ENCODE assay signal across 17 cellular contexts in the genomic region with DNA sequence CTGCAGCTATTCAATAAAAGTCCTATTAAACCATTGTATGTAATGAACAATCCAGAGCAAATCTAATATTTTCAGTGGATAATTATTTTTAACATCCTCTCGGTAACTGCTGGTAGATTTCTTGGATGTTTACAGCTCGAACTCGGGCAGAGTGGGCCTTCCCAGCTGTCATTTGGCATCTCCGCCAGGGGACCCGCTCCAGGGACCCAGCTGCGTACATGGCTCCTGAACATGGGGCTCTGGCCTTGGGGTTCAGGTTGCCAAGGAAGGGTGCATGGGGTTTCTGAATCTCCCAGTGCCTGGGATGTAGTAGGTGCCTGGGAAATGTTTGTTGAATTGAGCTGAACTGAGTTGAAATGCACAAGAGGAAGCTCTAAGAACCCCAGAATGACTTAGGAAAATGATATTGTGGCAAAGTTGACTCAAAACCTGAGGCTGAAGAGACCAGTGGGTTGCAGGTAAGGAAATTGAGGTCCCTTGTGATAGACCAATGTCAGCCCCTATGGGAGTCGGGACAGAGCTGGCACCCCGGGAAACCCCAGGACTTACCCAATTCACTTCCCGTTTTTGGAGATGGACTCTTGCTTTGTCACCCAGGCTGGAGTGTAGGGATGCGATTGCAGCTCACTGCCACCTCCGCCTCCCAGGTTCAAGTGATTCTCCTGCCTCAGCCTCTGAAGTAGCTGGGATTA.
DNase-seq lines count a peak whose midpoint lies in the region; ATAC-seq and TF ChIP-seq lines count a peak whose summit lies in the region.
"Had no signal": no experiment of that assay in that cellular context is flagged by ENCODE, and none has a peak within 500 bp of the region (broad histone marks: within the 10 kb centered on the region; RNA-seq: fewer than 3 reads in every experiment).

No MANE protein-coding gene starts in this region.

- peak overlapping the region; percentile 77 for H3K27ac ChIP-seq in DND-41 (ENCODE audit: low read length)
- H3K27ac ChIP-seq in KOPT-K1 (ENCODE audit: low read depth, low read length, poor library complexity, severe bottlenecking), result peak overlapping the region; percentile 35
- H3K27ac ChIP-seq in fibroblast of lung (ENCODE audit: insufficient read depth, low read length), result no peak overlapping the region
- H3K27ac ChIP-seq: foreskin keratinocyte, pancreas, VCaP had no signal

- no peak for DNase-seq in DND-41
- DNase-seq in fibroblast of lung (ENCODE audit: low read depth in 2 of 2), result no peak
- peak; percentile 51 for DNase-seq in sciatic nerve (ENCODE audit: low spot score)
- DNase-seq in HUDEP-2 (lab: John Stamatoyannopoulos, UW; ENCODE audit: unreplicated experiment in 76 of 76), result no peak
- DNase-seq in NCI-H1092 treated with DMSO at 0.1 percent for 48 hours (lab: John Stamatoyannopoulos, UW), result no peak
- no peak for DNase-seq in T1000 (lab: John Stamatoyannopoulos, UW)
- DNase-seq: activated naive CD8-positive, alpha-beta T cell treated with anti-CD3 and anti-CD28 coated beads, Interleukin-2, amount 50 U/mL, for 24 hours; activated T-cell treated with anti-CD3 and anti-CD28 coated beads for 4 hours; CD4-positive, CD25-positive, alpha-beta regulatory T cell; foreskin keratinocyte; stimulated activated CD4-positive, alpha-beta T cell treated with anti-CD3 and anti-CD28 coated beads, Interleukin-4, amount 100 ng/mL, for 1 hour; stimulated activated naive CD4-positive, alpha-beta T cell treated with Interleukin-2 at 50 U/mL for 16 hours had no signal

- H3K36me3 ChIP-seq in DND-41 (ENCODE audit: insufficient read depth, low read length) (peaks cover 23% of the 10 kb centered on the region; the same call in 1 of the 2 replicates), KOPT-K1 (ENCODE audit: insufficient read depth, low read length) (no peaks in the 10 kb centered on the region), fibroblast of lung (ENCODE audit: control insufficient read depth, insufficient read depth, low read length) (no peaks in the 10 kb centered on the region)
- H3K36me3 ChIP-seq: pancreas had no signal

- H3K4me1 ChIP-seq in DND-41 (ENCODE audit: insufficient read depth, low read length) (peaks cover 30% of the 10 kb centered on the region), fibroblast of lung (ENCODE audit: control insufficient read depth, extremely low read depth, insufficient read depth, low read length) (peaks cover 16% of the 10 kb centered on the region)
- H3K4me1 ChIP-seq: pancreas had no signal

- H3K9ac ChIP-seq in DND-41 (ENCODE audit: low read depth, low read length), result peak overlapping the region; percentile 44
- no peak overlapping the region for H3K9ac ChIP-seq in fibroblast of lung (ENCODE audit: insufficient read depth, low read length)

- H3K4me2 ChIP-seq in DND-41 (ENCODE audit: insufficient read depth, low read length), result peak overlapping the region; percentile 63
- peak overlapping the region; percentile 77 for H3K4me2 ChIP-seq in fibroblast of lung (ENCODE audit: extremely low read depth, insufficient read depth, low read length)

- H3K9me3 ChIP-seq in DND-41 (ENCODE audit: insufficient read depth, low read length, severe bottlenecking) (no peaks in the 10 kb centered on the region), KOPT-K1 (ENCODE audit: insufficient read depth, low read length, poor library complexity, severe bottlenecking) (no peaks in the 10 kb centered on the region), fibroblast of lung (ENCODE audit: control insufficient read depth, insufficient read depth, low read depth, low read length) (no peaks in the 10 kb centered on the region)
- H3K9me3 ChIP-seq: left lung, pancreas had no signal

- H3K27me3 ChIP-seq in DND-41 (ENCODE audit: insufficient read depth, low read length, poor library complexity) (no peaks in the 10 kb centered on the region), fibroblast of lung (ENCODE audit: control insufficient read depth, insufficient read depth, low read length) (no peaks in the 10 kb centered on the region)
- H3K27me3 ChIP-seq: foreskin keratinocyte, left lung, pancreas had no signal

- H3K4me3 ChIP-seq in DND-41 (ENCODE audit: low read depth in 1 of 2, low read length in 2 of 2), result peak overlapping the region in 1 of 2 experiments; percentile 48; a peak in 2 of 4 replicates
- peak overlapping the region in 1 of 4 experiments; percentile 7 for H3K4me3 ChIP-seq in fibroblast of lung (replicated peaks in 1 of 4; ENCODE audit: control extremely low read depth in 1 of 4, insufficient read depth in 1 of 4, low read depth in 3 of 4, low read length in 4 of 4)
- H3K4me3 ChIP-seq: left lung had no signal

- H4K20me1 ChIP-seq in DND-41 (ENCODE audit: insufficient read depth, low read length), result peaks cover 15% of the 10 kb centered on the region; the same call in 1 of the 2 replicates
- H4K20me1 ChIP-seq in fibroblast of lung (ENCODE audit: control insufficient read depth, extremely low read depth, insufficient read depth, low read length), result peaks cover 2% of the 10 kb centered on the region

- no peak overlapping the region; the same call in 1 of the 2 replicates for H2AFZ ChIP-seq in DND-41 (ENCODE audit: low read depth, low read length)
- H2AFZ ChIP-seq in fibroblast of lung (ENCODE audit: low read length), result no peak overlapping the region

- TF ChIP-seq CTCF in DND-41 (IDR thresholded peaks at IDR 0.05; ENCODE audit: borderline replicate concordance, extremely low read depth, low read length, poor library complexity, severe bottlenecking) (no peak), fibroblast of lung (conservative IDR thresholded peaks at IDR 0.05 in 1 of 2, IDR thresholded peaks at IDR 0.05 in 1 of 2; ENCODE audit: low read depth in 1 of 2, low read length in 2 of 2) (no peak)

- peak; percentile 7; the same call in 1 of the 3 replicates for ATAC-seq in DND-41 (ENCODE audit: insufficient read depth, low read depth)
- no peak for ATAC-seq in sciatic nerve
- no peak for ATAC-seq in GM18520 (IDR thresholded peaks at IDR 0.05; ENCODE audit: unreplicated experiment)
- ATAC-seq: activated naive CD8-positive, alpha-beta T cell treated with anti-CD3 and anti-CD28 coated beads, Interleukin-2, amount 50 U/mL, for 24 hours; foreskin keratinocyte had no signal

- peaks cover 63% of the 10 kb centered on the region for H3K79me2 ChIP-seq in DND-41 (ENCODE audit: insufficient read depth, low read length)
- no peaks in the 10 kb centered on the region for H3K79me2 ChIP-seq in fibroblast of lung (ENCODE audit: control insufficient read depth, insufficient read depth, low read length)

- intact Hi-C loops in sciatic nerve (cut with DNase I), result no loop called here
